30 cellular contexts compared by ENCODE assay signal in the genomic region with DNA sequence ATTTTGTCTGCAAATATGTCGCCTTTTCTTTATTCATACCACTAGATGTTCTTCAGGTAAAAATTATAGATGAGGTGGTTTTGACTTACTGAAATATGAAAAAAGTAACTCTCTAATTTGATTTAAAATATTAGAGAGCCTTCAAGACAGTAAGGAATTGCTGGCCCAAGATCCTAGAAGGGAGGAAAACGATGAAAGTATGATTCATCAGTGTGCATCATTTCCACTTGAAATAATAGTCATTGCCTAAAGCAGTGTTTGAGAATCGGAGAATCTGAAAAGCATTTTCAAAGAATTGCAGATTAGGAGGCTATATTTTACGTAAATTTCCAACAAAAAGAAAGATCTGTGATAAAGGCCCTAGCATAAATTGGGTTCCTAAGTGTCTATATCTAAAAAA.
"Had no signal": no experiment of that assay in that cellular context is flagged by ENCODE, and none has a peak within 500 bp of the region (broad histone marks: within the 10 kb centered on the region; RNA-seq: fewer than 3 reads in every experiment).

No MANE protein-coding gene starts in this region.

- H3K36me3 Mint-ChIP-seq: naive thymus-derived CD4-positive, alpha-beta T cell had no signal

- H3K27me3 Mint-ChIP-seq: naive thymus-derived CD4-positive, alpha-beta T cell; stimulated activated naive CD8-positive, alpha-beta T cell treated with anti-CD3 and anti-CD28 coated beads, Interleukin-15, amount 100 ng/mL, for 72 hours had no signal

- DNase-seq: dermis blood vessel endothelial cell; effector memory CD4-positive, alpha-beta T cell; erythroblast; esophagus squamous epithelium; head of caudate nucleus; left cardiac atrium; left lung; mesendoderm; midbrain; naive thymus-derived CD4-positive, alpha-beta T cell; nucleus accumbens; stimulated activated CD4-positive, alpha-beta T cell treated with anti-CD3 and anti-CD28 coated beads, Interleukin-12 subunit alpha, Interleukin-12 subunit beta, amount 100 ng/mL, for 4 hours; stimulated activated CD4-positive, alpha-beta T cell treated with anti-CD3 and anti-CD28 coated beads, Interleukin-1b, Interleukin-23, amount 100 ng/mL, for 48 hours; stimulated activated CD4-positive, alpha-beta T cell treated with anti-CD3 and anti-CD28 coated beads, Interleukin-4, amount 100 ng/mL, for 1 hour; stimulated activated CD8-positive, alpha-beta memory T cell treated with anti-CD3 and anti-CD28 coated beads, Interleukin-4, amount 100 ng/mL, for 48 hours; stimulated activated naive CD4-positive, alpha-beta T cell; stimulated activated naive CD8-positive, alpha-beta T cell treated with anti-CD3 and anti-CD28 coated beads, Interleukin-15, amount 100 ng/mL, for 72 hours; transverse colon; upper lobe of right lung; uterus had no signal

- ATAC-seq: left cardiac atrium; left lung; naive thymus-derived CD4-positive, alpha-beta T cell; sciatic nerve; stimulated activated naive CD8-positive, alpha-beta T cell treated with anti-CD3 and anti-CD28 coated beads, Interleukin-15, amount 100 ng/mL, for 72 hours; upper lobe of right lung had no signal

- H3K27ac Mint-ChIP-seq: naive thymus-derived CD4-positive, alpha-beta T cell; nephron; stimulated activated naive CD8-positive, alpha-beta T cell treated with anti-CD3 and anti-CD28 coated beads, Interleukin-15, amount 100 ng/mL, for 72 hours had no signal

- H3K36me3 ChIP-seq: esophagus squamous epithelium, left lung, prostate gland, right atrium auricular region, suprapubic skin, transverse colon, upper lobe of right lung, uterus had no signal

- H3K4me1 Mint-ChIP-seq: naive thymus-derived CD4-positive, alpha-beta T cell; nephron; stimulated activated naive CD8-positive, alpha-beta T cell treated with anti-CD3 and anti-CD28 coated beads, Interleukin-15, amount 100 ng/mL, for 72 hours had no signal

- FAIRE-seq: endothelial cell of umbilical vein, frontal cortex, islet of Langerhans had no signal

- H3K9me3 Mint-ChIP-seq: nephron had no signal

- H3K4me3 Mint-ChIP-seq: naive thymus-derived CD4-positive, alpha-beta T cell; nephron; stimulated activated naive CD8-positive, alpha-beta T cell treated with anti-CD3 and anti-CD28 coated beads, Interleukin-15, amount 100 ng/mL, for 72 hours had no signal

- H3K27me3 ChIP-seq: esophagus squamous epithelium, left lung, right atrium auricular region, suprapubic skin, transverse colon, upper lobe of right lung, uterus had no signal

- H3K4me3 ChIP-seq: coronary artery, esophagus squamous epithelium, left lung, prostate gland, right atrium auricular region, smooth muscle cell, suprapubic skin, transverse colon, upper lobe of right lung, uterus had no signal
